10 cellular contexts compared by ENCODE assay signal in genomic region chr9:132350861-132351315, GRCh38. TPM values are rescaled to one million over a fixed set of nuclear protein-coding genes. Genes with fewer than 3 reads are reported as not detected.
A peak's percentile ranks its signal among the peaks of the same experiment; 100 is the strongest.
DNase-seq lines count a peak whose midpoint lies in the region; ATAC-seq and TF ChIP-seq lines count a peak whose summit lies in the region.
"Had no signal": no experiment of that assay in that cellular context is flagged by ENCODE, and none has a peak within 500 bp of the region (broad histone marks: within the 10 kb centered on the region; RNA-seq: fewer than 3 reads in every experiment).

No MANE protein-coding gene starts in this region.

- TF ChIP-seq CTCF in fibroblast of the aortic adventitia (IDR thresholded peaks at IDR 0.05; ENCODE audit: insufficient read depth, low read length), result no peak
- no peak for TF ChIP-seq CTCF in suprapubic skin (IDR thresholded peaks at IDR 0.05)

- H3K4me3 ChIP-seq in fibroblast of the aortic adventitia (ENCODE audit: low read depth, low read length) (peak overlapping the region; percentile 40), suprapubic skin (peak overlapping the region; percentile 24)

- peaks cover 15% of the 10 kb centered on the region for H3K36me3 Mint-ChIP-seq in T-helper 17 cell (ENCODE audit: low read depth)

- peak overlapping the region; percentile 98 for H3K27ac Mint-ChIP-seq in T-helper 17 cell

- DNase-seq in activated naive CD4-positive, alpha-beta T cell treated with Interleukin-2 at 50 U/mL for 16 hours, result peak; percentile 25
- no peak for DNase-seq in activated naive CD4-positive, alpha-beta T cell (lab: John Stamatoyannopoulos, UW)
- DNase-seq in T-helper 17 cell (no peak), fibroblast of the aortic adventitia (ENCODE audit: low read depth) (peak; percentile 43), suprapubic skin (ENCODE audit: low spot score in 2 of 2) (no peak), NK-92 (lab: John Stamatoyannopoulos, UW; ENCODE audit: unreplicated experiment) (no peak)
- no peak for DNase-seq in activated CD4-positive, CD25-positive, alpha-beta regulatory T cell treated with anti-CD3 and anti-CD28 coated beads, Interleukin-2, amount 50 U/mL, for 72 hours
- DNase-seq: NCI-H82 had no signal

- TF ChIP-seq POLR2A in suprapubic skin (IDR thresholded peaks at IDR 0.05), result no peak

- peaks cover 42% of the 10 kb centered on the region for H3K4me1 ChIP-seq in suprapubic skin

- no peaks in the 10 kb centered on the region for H3K27me3 Mint-ChIP-seq in T-helper 17 cell

- WGBS in suprapubic skin, result 41% methylated on average over 6 of the region's 6 CpGs

- ATAC-seq in T-helper 17 cell (peak; percentile 15), GM21360 (IDR thresholded peaks at IDR 0.05; ENCODE audit: unreplicated experiment) (no peak)

- H3K9me3 ChIP-seq in T-helper 17 cell (ENCODE audit: control insufficient read depth, low read length, poor library complexity, severe bottlenecking) (no peaks in the 10 kb centered on the region), suprapubic skin (no peaks in the 10 kb centered on the region)

- peak overlapping the region; percentile 90 for H3K4me3 Mint-ChIP-seq in T-helper 17 cell

- no peak for TF ChIP-seq EP300 in suprapubic skin (IDR thresholded peaks at IDR 0.05)

- H3K4me1 Mint-ChIP-seq in T-helper 17 cell, result peaks cover 40% of the 10 kb centered on the region

- peaks cover 70% of the 10 kb centered on the region for H3K36me3 ChIP-seq in suprapubic skin

- no peaks in the 10 kb centered on the region for H3K27me3 ChIP-seq in suprapubic skin

- H3K27ac ChIP-seq in suprapubic skin, result no peak overlapping the region
- H3K27ac ChIP-seq: C4-2B had no signal

RNA-seq across cellular contexts. Expression of gene SETX, which starts 3.9 kb away (rescaled TPM):
- total RNA-seq in T-helper 17 cell (10 to 100 TPM; 56.4 to 58.3 TPM), fibroblast of the aortic adventitia (ENCODE audit: low replicate concordance) (85.0 and 100 TPM in 2 replicates), suprapubic skin (10 to 100 TPM; 28.8 to 67.9 (median 39.7) TPM)

RNA-seq across cellular contexts. Expression of gene TTF1, which starts 55.8 kb away (rescaled TPM):
- total RNA-seq in T-helper 17 cell (10 to 100 TPM; 12.9 to 15.5 TPM), fibroblast of the aortic adventitia (ENCODE audit: low replicate concordance) (10.6 and 17.8 TPM in 2 replicates), suprapubic skin (10 to 100 TPM in 1 of 4 donors, 1 to 10 TPM in 3; 7.7 to 19.7 (median 9.1) TPM)

RNA-seq across cellular contexts. Expression of gene CFAP77, which starts 59.1 kb away (rescaled TPM):
- not detected for total RNA-seq in T-helper 17 cell
- total RNA-seq in fibroblast of the aortic adventitia (ENCODE audit: low replicate concordance), result not detected in 2 replicates
- total RNA-seq in suprapubic skin, result 1 to 10 TPM in 1 of 4 donors, not detected in 3; 1.0 TPM

Comparison
In these comparisons a context has a peak if more than half of its experiments do, and no peak if none do; other contexts are left out.
1. DNase-seq: peak in activated naive CD4-positive, alpha-beta T cell treated with Interleukin-2 at 50 U/mL for 16 hours (single experiment) and fibroblast of the aortic adventitia (single experiment); none in activated naive CD4-positive, alpha-beta T cell (0 of 4), T-helper 17 cell (0 of 3), suprapubic skin (0 of 2), NK-92 (single experiment) and activated CD4-positive, CD25-positive, alpha-beta regulatory T cell treated with anti-CD3 and anti-CD28 coated beads, Interleukin-2, amount 50 U/mL, for 72 hours (single experiment).